8 cellular contexts compared by ENCODE assay signal in the genomic region with DNA sequence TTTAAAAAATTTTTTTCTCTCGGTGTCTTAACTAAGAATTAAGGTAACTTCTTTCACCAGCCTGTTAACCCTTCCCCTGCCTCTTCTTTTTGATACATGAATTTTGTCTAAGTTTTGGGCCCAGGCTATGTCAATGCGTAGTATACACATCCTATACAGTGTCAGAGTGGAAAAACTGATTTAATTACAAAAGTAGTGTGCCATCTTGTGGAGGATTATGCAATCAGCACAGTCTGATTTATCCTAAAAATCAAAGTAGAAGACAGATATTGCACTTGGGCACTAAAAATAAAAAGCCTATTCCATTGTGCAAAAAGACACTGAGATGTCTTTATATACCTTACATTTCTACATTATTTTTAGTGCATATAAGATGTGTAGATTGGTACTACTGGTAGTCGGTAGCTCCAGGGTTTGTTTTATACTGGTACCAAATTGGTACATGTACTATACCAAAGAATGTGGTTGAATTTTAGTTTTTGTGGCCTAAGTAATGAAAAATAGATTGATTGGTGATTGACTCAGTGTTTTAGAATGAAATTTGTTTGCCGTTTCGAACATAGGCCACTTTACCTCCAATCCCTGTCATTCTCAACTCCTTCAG.
DNase-seq lines count a peak whose midpoint lies in the region; ATAC-seq and TF ChIP-seq lines count a peak whose summit lies in the region.

No MANE protein-coding gene starts in this region.

- no peaks in the 10 kb centered on the region for H3K9me3 Mint-ChIP-seq in osteocyte (ENCODE audit: unreplicated experiment)

- no peak overlapping the region for H3K4me3 Mint-ChIP-seq in osteocyte (ENCODE audit: unreplicated experiment)

- H3K27me3 Mint-ChIP-seq in osteocyte (ENCODE audit: unreplicated experiment) = no peaks in the 10 kb centered on the region

- TF ChIP-seq CTCF in fibroblast of mammary gland (conservative IDR thresholded peaks at IDR 0.05; ENCODE audit: control insufficient read depth, insufficient read depth, low read depth, low read length) (peak; percentile 51), osteocyte (IDR thresholded peaks at IDR 0.05) (peak; percentile 81)

- DNase-seq in SIG-M5 treated with dmso at 0.1 percent for 504 hours (lab: John Stamatoyannopoulos, UW; ENCODE audit: unreplicated experiment) = peak; percentile 30
- no peak for DNase-seq in SIG-M5 (lab: John Stamatoyannopoulos, UW)
- peak; percentile 39 for DNase-seq in M059J (ENCODE audit: low read depth)
- peak; percentile 66 for DNase-seq in fibroblast of mammary gland (ENCODE audit: low read depth)
- DNase-seq in osteocyte (ENCODE audit: extremely low spot score, unreplicated experiment) = no peak

- peaks cover 16% of the 10 kb centered on the region for H3K36me3 Mint-ChIP-seq in osteocyte (ENCODE audit: unreplicated experiment)

- H3K4me1 Mint-ChIP-seq in osteocyte (ENCODE audit: unreplicated experiment) = no peaks in the 10 kb centered on the region

- ATAC-seq in SK-N-SH treated with all-trans-retinoic acid at 6 μM for 48 hours (peak; percentile 96), HG03571 (IDR thresholded peaks at IDR 0.05; ENCODE audit: unreplicated experiment) (no peak), HG02973 (IDR thresholded peaks at IDR 0.05; ENCODE audit: unreplicated experiment) (no peak)

- H3K27ac Mint-ChIP-seq in osteocyte (ENCODE audit: unreplicated experiment) = no peak overlapping the region

- no peak overlapping the region for H3K4me3 ChIP-seq in fibroblast of mammary gland (ENCODE audit: control insufficient read depth, low read depth, low read length)

TF ChIP-seq in SK-N-SH treated with all-trans-retinoic acid at 6 μM for 48 hours, 23 proteins besides CTCF, POLR2A, EP300 and RAD21:
- no peak for TF ChIP-seq PPARA (CRISPR knock-in tag; IDR thresholded peaks at IDR 0.05; ENCODE audit: borderline replicate concordance)
- TF ChIP-seq RARB (CRISPR knock-in tag; IDR thresholded peaks at IDR 0.05) = no peak
- TF ChIP-seq, protein P1, sequence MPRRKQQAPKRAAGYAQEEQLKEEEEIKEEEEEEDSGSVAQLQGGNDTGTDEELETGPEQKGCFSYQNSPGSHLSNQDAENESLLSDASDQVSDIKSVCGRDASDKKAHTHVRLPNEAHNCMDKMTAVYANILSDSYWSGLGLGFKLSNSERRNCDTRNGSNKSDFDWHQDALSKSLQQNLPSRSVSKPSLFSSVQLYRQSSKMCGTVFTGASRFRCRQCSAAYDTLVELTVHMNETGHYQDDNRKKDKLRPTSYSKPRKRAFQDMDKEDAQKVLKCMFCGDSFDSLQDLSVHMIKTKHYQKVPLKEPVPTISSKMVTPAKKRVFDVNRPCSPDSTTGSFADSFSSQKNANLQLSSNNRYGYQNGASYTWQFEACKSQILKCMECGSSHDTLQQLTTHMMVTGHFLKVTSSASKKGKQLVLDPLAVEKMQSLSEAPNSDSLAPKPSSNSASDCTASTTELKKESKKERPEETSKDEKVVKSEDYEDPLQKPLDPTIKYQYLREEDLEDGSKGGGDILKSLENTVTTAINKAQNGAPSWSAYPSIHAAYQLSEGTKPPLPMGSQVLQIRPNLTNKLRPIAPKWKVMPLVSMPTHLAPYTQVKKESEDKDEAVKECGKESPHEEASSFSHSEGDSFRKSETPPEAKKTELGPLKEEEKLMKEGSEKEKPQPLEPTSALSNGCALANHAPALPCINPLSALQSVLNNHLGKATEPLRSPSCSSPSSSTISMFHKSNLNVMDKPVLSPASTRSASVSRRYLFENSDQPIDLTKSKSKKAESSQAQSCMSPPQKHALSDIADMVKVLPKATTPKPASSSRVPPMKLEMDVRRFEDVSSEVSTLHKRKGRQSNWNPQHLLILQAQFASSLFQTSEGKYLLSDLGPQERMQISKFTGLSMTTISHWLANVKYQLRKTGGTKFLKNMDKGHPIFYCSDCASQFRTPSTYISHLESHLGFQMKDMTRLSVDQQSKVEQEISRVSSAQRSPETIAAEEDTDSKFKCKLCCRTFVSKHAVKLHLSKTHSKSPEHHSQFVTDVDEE (CRISPR knock-in tag; IDR thresholded peaks at IDR 0.05) = no peak
- no peak for TF ChIP-seq CSDC2 (CRISPR knock-in tag; IDR thresholded peaks at IDR 0.05)
- TF ChIP-seq ZFP30 (CRISPR knock-in tag; IDR thresholded peaks at IDR 0.05) = no peak
- TF ChIP-seq, protein P2, sequence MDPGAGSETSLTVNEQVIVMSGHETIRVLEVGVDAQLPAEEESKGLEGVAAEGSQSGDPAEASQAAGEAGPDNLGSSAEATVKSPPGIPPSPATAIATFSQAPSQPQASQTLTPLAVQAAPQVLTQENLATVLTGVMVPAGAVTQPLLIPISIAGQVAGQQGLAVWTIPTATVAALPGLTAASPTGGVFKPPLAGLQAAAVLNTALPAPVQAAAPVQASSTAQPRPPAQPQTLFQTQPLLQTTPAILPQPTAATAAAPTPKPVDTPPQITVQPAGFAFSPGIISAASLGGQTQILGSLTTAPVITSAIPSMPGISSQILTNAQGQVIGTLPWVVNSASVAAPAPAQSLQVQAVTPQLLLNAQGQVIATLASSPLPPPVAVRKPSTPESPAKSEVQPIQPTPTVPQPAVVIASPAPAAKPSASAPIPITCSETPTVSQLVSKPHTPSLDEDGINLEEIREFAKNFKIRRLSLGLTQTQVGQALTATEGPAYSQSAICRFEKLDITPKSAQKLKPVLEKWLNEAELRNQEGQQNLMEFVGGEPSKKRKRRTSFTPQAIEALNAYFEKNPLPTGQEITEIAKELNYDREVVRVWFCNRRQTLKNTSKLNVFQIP (CRISPR knock-in tag; IDR thresholded peaks at IDR 0.05; ENCODE audit: borderline replicate concordance, low read depth) = no peak
- no peak for TF ChIP-seq GLIS3 (CRISPR knock-in tag; IDR thresholded peaks at IDR 0.05)

Comparison
In these comparisons a context has a peak if more than half of its experiments do, and no peak if none do; other contexts are left out.
1. DNase-seq: peak in SIG-M5 treated with dmso at 0.1 percent for 504 hours (single experiment), M059J (single experiment) and fibroblast of mammary gland (single experiment); none in SIG-M5 (single experiment) and osteocyte (single experiment).